1 cellular context compared by ENCODE assay signal in genomic region chr16:30892670-30893069, GRCh38.
TF ChIP-seq lines count a peak whose summit lies in the region.

No MANE protein-coding gene starts in this region.

TF ChIP-seq in endothelial cell of umbilical vein, 7 proteins besides CTCF, POLR2A, EP300 and RAD21:
- TF ChIP-seq JUN (IDR thresholded peaks at IDR 0.05; ENCODE audit: borderline replicate concordance, insufficient read depth, insufficient read length, low read depth) (no peak), POLR2AphosphoS5 (IDR thresholded peaks at IDR 0.05; ENCODE audit: insufficient read depth, low read depth, low read length) (no peak), MYC (IDR thresholded peaks at IDR 0.05; ENCODE audit: low read depth, low read length) (no peak), GATA2 (IDR thresholded peaks at IDR 0.05; ENCODE audit: insufficient read depth, insufficient read length, low read depth, low read length) (no peak), EZH2 (IDR thresholded peaks at IDR 0.05; ENCODE audit: borderline replicate concordance, low read depth, low read length, severe bottlenecking) (no peak), FOS (IDR thresholded peaks at IDR 0.05; ENCODE audit: borderline replicate concordance, insufficient read depth, low read length) (no peak), MAX (IDR thresholded peaks at IDR 0.05; ENCODE audit: insufficient read depth, insufficient read length) (no peak)
